Comparison of ENCODE assay signal across 1 cellular context in the genomic region with DNA sequence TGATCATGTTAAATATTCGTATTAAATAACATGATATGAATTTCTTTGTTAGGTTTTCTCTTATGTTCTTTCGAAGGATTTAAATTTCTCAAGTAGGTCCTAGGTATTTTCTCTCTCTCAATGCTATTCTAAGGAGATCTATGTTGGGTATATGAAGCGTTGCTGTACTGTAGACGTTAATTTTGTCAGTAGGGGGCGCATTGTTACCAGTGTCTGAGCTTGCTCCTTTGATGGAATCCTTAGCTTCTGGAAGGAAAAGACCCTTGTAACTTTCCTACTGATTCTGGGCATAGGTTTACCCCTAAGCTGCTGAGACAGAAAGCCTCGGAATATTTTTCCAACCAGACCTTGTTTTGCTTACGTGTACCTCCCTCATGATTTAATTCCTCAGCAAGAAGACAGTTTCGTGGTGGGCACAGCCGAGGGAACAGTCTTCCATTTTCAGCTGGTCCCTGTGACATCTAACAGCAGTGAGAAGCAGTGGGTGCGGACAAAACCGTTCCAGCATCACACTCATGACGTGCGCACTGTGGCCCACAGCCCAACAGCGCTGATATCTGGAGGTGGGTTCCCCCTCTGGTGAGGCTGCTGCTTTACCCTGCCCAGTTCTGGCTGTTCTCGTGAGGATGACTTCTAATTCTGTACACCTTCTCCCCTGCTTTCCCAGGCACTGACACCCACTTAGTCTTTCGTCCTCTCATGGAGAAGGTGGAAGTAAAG.
TF ChIP-seq lines count a peak whose summit lies in the region.

No MANE protein-coding gene starts in this region.

TF ChIP-seq in GM23338, 12 proteins besides CTCF, POLR2A, EP300 and RAD21 (continued from another document):
- TF ChIP-seq, protein P1, sequence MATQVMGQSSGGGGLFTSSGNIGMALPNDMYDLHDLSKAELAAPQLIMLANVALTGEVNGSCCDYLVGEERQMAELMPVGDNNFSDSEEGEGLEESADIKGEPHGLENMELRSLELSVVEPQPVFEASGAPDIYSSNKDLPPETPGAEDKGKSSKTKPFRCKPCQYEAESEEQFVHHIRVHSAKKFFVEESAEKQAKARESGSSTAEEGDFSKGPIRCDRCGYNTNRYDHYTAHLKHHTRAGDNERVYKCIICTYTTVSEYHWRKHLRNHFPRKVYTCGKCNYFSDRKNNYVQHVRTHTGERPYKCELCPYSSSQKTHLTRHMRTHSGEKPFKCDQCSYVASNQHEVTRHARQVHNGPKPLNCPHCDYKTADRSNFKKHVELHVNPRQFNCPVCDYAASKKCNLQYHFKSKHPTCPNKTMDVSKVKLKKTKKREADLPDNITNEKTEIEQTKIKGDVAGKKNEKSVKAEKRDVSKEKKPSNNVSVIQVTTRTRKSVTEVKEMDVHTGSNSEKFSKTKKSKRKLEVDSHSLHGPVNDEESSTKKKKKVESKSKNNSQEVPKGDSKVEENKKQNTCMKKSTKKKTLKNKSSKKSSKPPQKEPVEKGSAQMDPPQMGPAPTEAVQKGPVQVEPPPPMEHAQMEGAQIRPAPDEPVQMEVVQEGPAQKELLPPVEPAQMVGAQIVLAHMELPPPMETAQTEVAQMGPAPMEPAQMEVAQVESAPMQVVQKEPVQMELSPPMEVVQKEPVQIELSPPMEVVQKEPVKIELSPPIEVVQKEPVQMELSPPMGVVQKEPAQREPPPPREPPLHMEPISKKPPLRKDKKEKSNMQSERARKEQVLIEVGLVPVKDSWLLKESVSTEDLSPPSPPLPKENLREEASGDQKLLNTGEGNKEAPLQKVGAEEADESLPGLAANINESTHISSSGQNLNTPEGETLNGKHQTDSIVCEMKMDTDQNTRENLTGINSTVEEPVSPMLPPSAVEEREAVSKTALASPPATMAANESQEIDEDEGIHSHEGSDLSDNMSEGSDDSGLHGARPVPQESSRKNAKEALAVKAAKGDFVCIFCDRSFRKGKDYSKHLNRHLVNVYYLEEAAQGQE (IDR thresholded peaks at IDR 0.05; ENCODE audit: unreplicated experiment): no peak
